Comparison of ENCODE assay signal across 8 cellular contexts in genomic region chr11:107590460-107591097, GRCh38. TPM values are rescaled to one million over a fixed set of nuclear protein-coding genes. Genes with fewer than 3 reads are reported as not detected.
DNase-seq lines count a peak whose midpoint lies in the region; ATAC-seq and TF ChIP-seq lines count a peak whose summit lies in the region.

No MANE protein-coding gene starts in this region.

- H3K27ac Mint-ChIP-seq in activated naive CD4-positive, alpha-beta T cell treated with anti-CD3 and anti-CD28 coated beads, Interleukin-2, amount 50 U/mL, for 24 hours, result no peak overlapping the region
- no peak overlapping the region for H3K27ac Mint-ChIP-seq in activated CD4-positive, alpha-beta memory T cell treated with anti-CD3 and anti-CD28 coated beads for 36 hours

- peaks cover 33% of the 10 kb centered on the region for H3K4me1 Mint-ChIP-seq in activated naive CD4-positive, alpha-beta T cell treated with anti-CD3 and anti-CD28 coated beads, Interleukin-2, amount 50 U/mL, for 24 hours
- peaks cover 26% of the 10 kb centered on the region for H3K4me1 Mint-ChIP-seq in activated CD4-positive, alpha-beta memory T cell treated with anti-CD3 and anti-CD28 coated beads for 36 hours (ENCODE audit: low read depth)

- CTCF ChIA-PET in activated CD4-positive, alpha-beta memory T cell treated with anti-CD3 and anti-CD28 coated beads for 36 hours (lab: Charles Lee), result interaction anchor here (0.6 to 3.1 kb wide), 5 partner anchors 14 to 99 kb away, joined by 3 to 11 read pairs (median 3); no protein-coding TSS in a partner anchor

- ATAC-seq in heart left ventricle (peak in 1 of 4 donors; percentile 15), HG03469 (IDR thresholded peaks at IDR 0.05; ENCODE audit: unreplicated experiment) (no peak)

- no peak for TF ChIP-seq POLR2A in heart left ventricle (IDR thresholded peaks at IDR 0.05)

- H3K9me3 Mint-ChIP-seq in activated naive CD4-positive, alpha-beta T cell treated with anti-CD3 and anti-CD28 coated beads, Interleukin-2, amount 50 U/mL, for 24 hours, result peaks cover 5% of the 10 kb centered on the region
- H3K9me3 Mint-ChIP-seq in activated CD4-positive, alpha-beta memory T cell treated with anti-CD3 and anti-CD28 coated beads for 36 hours, result no peaks in the 10 kb centered on the region

- H3K4me3 ChIP-seq in heart left ventricle, result peak overlapping the region; percentile 40 to 79 (median 56)
- H3K4me3 ChIP-seq in skin epidermis, result peak overlapping the region; percentile 37 to 55 (median 42)

- H3K36me3 ChIP-seq in heart left ventricle, result no peaks in the 10 kb centered on the region

- POLR2A ChIA-PET in activated CD4-positive, alpha-beta memory T cell treated with anti-CD3 and anti-CD28 coated beads for 36 hours (lab: Charles Lee), result no interaction called here

- peaks cover 0 to 26% (median 10%) of the 10 kb centered on the region in 12 donors for H3K4me1 ChIP-seq in heart left ventricle

- no peak for TF ChIP-seq CTCF in heart left ventricle (IDR thresholded peaks at IDR 0.05)

- H3K4me3 Mint-ChIP-seq in activated naive CD4-positive, alpha-beta T cell treated with anti-CD3 and anti-CD28 coated beads, Interleukin-2, amount 50 U/mL, for 24 hours, result peak overlapping the region; percentile 86
- H3K4me3 Mint-ChIP-seq in activated CD4-positive, alpha-beta memory T cell treated with anti-CD3 and anti-CD28 coated beads for 36 hours, result peak overlapping the region; percentile 76

- 1 to 3% (median 1%) methylated on average over 17 to 29 of the region's 29 CpGs for WGBS in heart left ventricle, 4 donors

- H3K27me3 Mint-ChIP-seq in activated naive CD4-positive, alpha-beta T cell treated with anti-CD3 and anti-CD28 coated beads, Interleukin-2, amount 50 U/mL, for 24 hours, result peaks cover 66% of the 10 kb centered on the region
- peaks cover 78% of the 10 kb centered on the region for H3K27me3 Mint-ChIP-seq in activated CD4-positive, alpha-beta memory T cell treated with anti-CD3 and anti-CD28 coated beads for 36 hours

- intact Hi-C loops in activated CD4-positive, alpha-beta memory T cell treated with anti-CD3 and anti-CD28 coated beads for 36 hours (cut with micrococcal nuclease), result no loop called here
- intact Hi-C loops in heart left ventricle (cut with DNase I), result no loop called here

- H3K27me3 ChIP-seq in heart left ventricle, result peaks cover 0 to 78% (median 26%) of the 10 kb centered on the region in 9 donors

- no peaks in the 10 kb centered on the region for H3K9me3 ChIP-seq in heart left ventricle

- DNase-seq in activated naive CD4-positive, alpha-beta T cell treated with Interleukin-2 at 50 U/mL for 16 hours, result no peak
- DNase-seq in activated CD4-positive, alpha-beta memory T cell treated with anti-CD3 and anti-CD28 coated beads for 36 hours, result no peak
- no peak for DNase-seq in heart left ventricle
- DNase-seq in RPMI8226, result no peak
- no peak for DNase-seq in NCI-H2196 (lab: John Stamatoyannopoulos, UW; ENCODE audit: unreplicated experiment)

- peaks cover 2% of the 10 kb centered on the region for H3K36me3 Mint-ChIP-seq in activated naive CD4-positive, alpha-beta T cell treated with anti-CD3 and anti-CD28 coated beads, Interleukin-2, amount 50 U/mL, for 24 hours
- no peaks in the 10 kb centered on the region for H3K36me3 Mint-ChIP-seq in activated CD4-positive, alpha-beta memory T cell treated with anti-CD3 and anti-CD28 coated beads for 36 hours

- H3K27ac ChIP-seq in heart left ventricle, result no peak overlapping the region
- no peak overlapping the region for H3K27ac ChIP-seq in skin epidermis

RNA-seq across cellular contexts. Expression of gene ELMOD1, which starts 0.4 kb away (rescaled TPM):
- under 1 TPM in 1 of 2 experiments, not detected in 1; 0.12 TPM for total RNA-seq in activated CD4-positive, alpha-beta memory T cell treated with anti-CD3 and anti-CD28 coated beads for 36 hours
- under 1 TPM in 7 of 9 donors, not detected in 2; 0.12 to 0.75 (median 0.48) TPM for total RNA-seq in heart left ventricle
- polyA plus RNA-seq in heart left ventricle, result under 1 TPM; 0.29 to 0.30 TPM

RNA-seq across cellular contexts. Expression of gene ALKBH8, which starts 25.0 kb away (rescaled TPM):
- total RNA-seq in activated CD4-positive, alpha-beta memory T cell treated with anti-CD3 and anti-CD28 coated beads for 36 hours, result 10 to 100 TPM in 1 of 2 experiments, 1 to 10 TPM in 1; 9.3 to 11.2 TPM
- total RNA-seq in heart left ventricle, result 1 to 10 TPM; 4.8 to 8.6 (median 6.5) TPM
- polyA plus RNA-seq in heart left ventricle, result 1 to 10 TPM; 2.9 to 5.0 TPM
